10 cellular contexts compared by ENCODE assay signal in genomic region chr4:158121203-158121586, GRCh38. TPM values are rescaled to one million over a fixed set of nuclear protein-coding genes. Genes with fewer than 3 reads are reported as not detected.
DNase-seq lines count a peak whose midpoint lies in the region; ATAC-seq and TF ChIP-seq lines count a peak whose summit lies in the region.
"Had no signal": no experiment of that assay in that cellular context is flagged by ENCODE, and none has a peak within 500 bp of the region (broad histone marks: within the 10 kb centered on the region; RNA-seq: fewer than 3 reads in every experiment).

No MANE protein-coding gene starts in this region.

- intact Hi-C loops in psoas muscle (cut with DNase I) = no loop called here

- no peaks in the 10 kb centered on the region for H3K4me1 ChIP-seq in psoas muscle

- no peaks in the 10 kb centered on the region for H3K27me3 ChIP-seq in psoas muscle (ENCODE audit: insufficient read depth in 3 of 3, low read length in 2 of 3)

- peak; percentile 49 to 82 (median 74) for ATAC-seq in psoas muscle
- ATAC-seq in GM21825 (IDR thresholded peaks at IDR 0.05; ENCODE audit: unreplicated experiment) = no peak

- no peak overlapping the region for H3K4me3 ChIP-seq in fibroblast of villous mesenchyme (ENCODE audit: low read depth, low read length)
- H3K4me3 ChIP-seq in psoas muscle = no peak overlapping the region

- H3K9me3 ChIP-seq in psoas muscle = no peaks in the 10 kb centered on the region

- no peak for TF ChIP-seq CTCF in fibroblast of villous mesenchyme (IDR thresholded peaks at IDR 0.05; ENCODE audit: insufficient read depth, low read depth, low read length)
- TF ChIP-seq CTCF in psoas muscle (IDR thresholded peaks at IDR 0.05) = no peak

- WGBS in psoas muscle, 3 donors = 8 to 26% (median 17%) methylated on average over 3 of the region's 3 CpGs

- DNase-seq in AG20443 (ENCODE audit: low spot score) (peak; percentile 85), SK-N-DZ (ENCODE audit: low spot score) (peak; percentile 12), fibroblast of villous mesenchyme (ENCODE audit: low read depth) (peak; percentile 99), psoas muscle (no peak), amygdala (lab: John Stamatoyannopoulos, UW) (no peak), cortex of kidney (lab: John Stamatoyannopoulos, UW) (no peak), anterior cingulate cortex (lab: John Stamatoyannopoulos, UW) (no peak)
- DNase-seq: NCI-H1694 had no signal

- no peak overlapping the region for H3K27ac ChIP-seq in psoas muscle

- no peaks in the 10 kb centered on the region for H3K36me3 ChIP-seq in psoas muscle (ENCODE audit: insufficient read depth in 1 of 2, low read depth in 1 of 2)

RNA-seq across cellular contexts. Expression of gene GASK1B, which starts 51.6 kb away (rescaled TPM):
- polyA plus RNA-seq in SK-N-DZ (2014; cell fraction: cytosol; rRNA removed) = 0.14 TPM in 2 replicates
- 0.04 and 0.16 TPM in 2 replicates for polyA plus RNA-seq in SK-N-DZ (2014; cell fraction: nucleus; rRNA removed)
- total RNA-seq in fibroblast of villous mesenchyme = 59.6 and 73.8 TPM in 2 replicates
- 10 to 100 TPM in 1 of 4 donors, 1 to 10 TPM in 3; 5.3 to 16.7 (median 8.0) TPM for total RNA-seq in psoas muscle
- polyA plus RNA-seq in psoas muscle = 1 to 10 TPM; 2.6 to 5.4 (median 3.2) TPM
- total RNA-seq: activated T-helper 1 cell treated with anti-CD3 and anti-CD28 coated beads, Interleukin-12 subunit alpha, Interleukin-12 subunit beta, Interleukin-2, Interleukin-4 antibody, amounts not matched to agents 30 ng/mL and 10 ng/mL and 1 ng/mL, durations not matched to agents 14 hours and 24 hours and 36 hours had no signal

Comparison
In these comparisons a context has a peak if more than half of its experiments do, and no peak if none do; other contexts are left out.
1. DNase-seq: peak in AG20443 (single experiment), SK-N-DZ (single experiment) and fibroblast of villous mesenchyme (single experiment); none in psoas muscle (0 of 2), amygdala (0 of 56), cortex of kidney (single experiment) and anterior cingulate cortex (0 of 58).